ENCODE assay signal across 9 cellular contexts in genomic region chr16:58843675-58844074, GRCh38.
DNase-seq lines count a peak whose midpoint lies in the region; ATAC-seq, FAIRE-seq and TF ChIP-seq lines count a peak whose summit lies in the region.
"Had no signal": no experiment of that assay in that cellular context is flagged by ENCODE, and none has a peak within 500 bp of the region (broad histone marks: within the 10 kb centered on the region; RNA-seq: fewer than 3 reads in every experiment).

No MANE protein-coding gene starts in this region.

- no peak overlapping the region for H3K4me3 ChIP-seq in right lobe of liver

- no peak overlapping the region for H3K27ac ChIP-seq in right lobe of liver

- 28% methylated on average over 2 of the region's 2 CpGs for WGBS in right lobe of liver (ENCODE audit: insufficient coverage, low coverage, low lambda C conversion rate, missing lambda C conversion rate)

- FAIRE-seq in GM12891 (lab: Jason Lieb, UNC) = no peak

- ATAC-seq in HG03060 (IDR thresholded peaks at IDR 0.05; ENCODE audit: low read depth, unreplicated experiment) (peak; percentile 55), right lobe of liver (peak; percentile 58 to 77 (median 74))

- peaks cover 0 to 11% (median 5%) of the 10 kb centered on the region in 4 donors for H3K4me1 ChIP-seq in right lobe of liver

- H3K27me3 ChIP-seq in right lobe of liver = no peaks in the 10 kb centered on the region

- no peaks in the 10 kb centered on the region for H3K36me3 ChIP-seq in right lobe of liver

- peak; percentile 6 for DNase-seq in GM04504 (ENCODE audit: low read depth)
- DNase-seq in SKM-1 treated with dmso at 0.1 percent for 144 hours (lab: John Stamatoyannopoulos, UW; ENCODE audit: unreplicated experiment) = peak; percentile 39
- no peak for DNase-seq in right lobe of liver
- no peak for DNase-seq in DMS79 (lab: John Stamatoyannopoulos, UW)
- no peak for DNase-seq in mucosa of gallbladder (ENCODE audit: low spot score)
- no peak for DNase-seq in GM12891 (ENCODE audit: insufficient read length, low spot score)
- no peak for DNase-seq in occipital lobe (lab: John Stamatoyannopoulos, UW)
- DNase-seq: activated naive CD8-positive, alpha-beta T cell treated with anti-CD3 and anti-CD28 coated beads, Interleukin-2, amount 10 ng/mL, durations not matched to agents 7 days and 5 days had no signal

- intact Hi-C loops in right lobe of liver (cut with DNase I) = no loop called here

- peak in 3 of 4 donors; percentile 27 to 40 (median 36) for TF ChIP-seq CTCF in right lobe of liver (IDR thresholded peaks at IDR 0.05)

- H3K9me3 ChIP-seq in right lobe of liver = no peaks in the 10 kb centered on the region

- TF ChIP-seq POLR2A in right lobe of liver (IDR thresholded peaks at IDR 0.05) (no peak), GM12891 (IDR thresholded peaks at IDR 0.05; ENCODE audit: low read depth, low read length) (no peak)

TF ChIP-seq in GM12891, 5 proteins besides CTCF, POLR2A, EP300 and RAD21:
- TF ChIP-seq PAX5 (IDR thresholded peaks at IDR 0.05; ENCODE audit: insufficient read depth, low read length, severe bottlenecking) (no peak), POLR2AphosphoS5 (IDR thresholded peaks at IDR 0.05; ENCODE audit: low read depth, low read length) (no peak), TAF1 (IDR thresholded peaks at IDR 0.05; ENCODE audit: low read depth, low read length) (no peak), POU2F2 (IDR thresholded peaks at IDR 0.05; ENCODE audit: low read depth, low read length) (no peak), SPI1 (IDR thresholded peaks at IDR 0.05; ENCODE audit: low read depth, low read length) (no peak)

Comparison
In these comparisons a context has a peak if more than half of its experiments do, and no peak if none do; other contexts are left out.
1. DNase-seq: peak in GM04504 (single experiment) and SKM-1 treated with dmso at 0.1 percent for 144 hours (single experiment); none in right lobe of liver (0 of 3), DMS79 (single experiment), mucosa of gallbladder (single experiment), GM12891 (single experiment) and occipital lobe (single experiment).